ENCODE assay signal across 18 cellular contexts in the genomic region with DNA sequence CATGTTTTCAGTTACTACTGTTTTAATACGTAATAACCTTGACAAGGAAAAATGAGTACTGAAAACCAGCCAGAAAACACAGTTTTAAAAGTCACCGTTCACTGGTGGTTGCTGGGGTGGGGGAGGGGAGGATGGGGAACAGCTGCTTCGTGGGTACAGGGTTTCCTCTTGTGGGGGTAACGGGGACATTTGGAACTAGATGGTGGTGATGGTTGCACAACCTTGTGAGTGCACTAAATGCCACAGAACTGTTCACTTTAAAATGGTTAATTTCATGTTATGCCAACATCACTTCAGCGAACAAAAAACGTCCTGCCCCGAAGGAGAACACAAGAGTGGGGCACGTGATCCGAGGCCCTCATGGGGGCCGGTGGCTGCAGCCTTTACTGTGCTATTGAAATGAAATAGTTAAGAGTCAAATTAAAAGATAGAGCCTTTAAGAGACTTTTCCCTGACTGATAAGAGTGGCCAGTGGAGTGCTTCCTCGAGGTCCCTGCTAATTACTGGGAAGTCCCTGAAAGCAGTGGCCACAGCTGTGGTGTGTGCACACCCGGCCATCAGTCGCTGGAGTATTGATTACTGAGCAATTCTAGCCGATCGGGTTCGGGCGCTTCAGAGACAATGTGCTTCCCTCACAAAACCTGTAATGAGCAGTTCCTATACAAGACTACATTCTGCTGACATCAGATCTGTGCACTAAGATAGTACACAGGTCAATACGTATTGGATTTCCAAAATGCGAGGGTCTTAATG.
"Had no signal": no experiment of that assay in that cellular context is flagged by ENCODE, and none has a peak within 500 bp of the region (broad histone marks: within the 10 kb centered on the region; RNA-seq: fewer than 3 reads in every experiment).

No MANE protein-coding gene starts in this region.

- DNase-seq: activated B cell treated with CpG ODN at 0.5 μM for 24 hours; activated CD4-positive, alpha-beta memory T cell treated with anti-CD3 and anti-CD28 coated beads, Interleukin-2, amount 10 ng/mL, durations not matched to agents 7 days and 5 days; activated CD4-positive, alpha-beta T cell treated with anti-CD3 and anti-CD28 coated beads for 4 hours; activated CD8-positive, alpha-beta memory T cell treated with anti-CD3 and anti-CD28 coated beads, Interleukin-2, amount 10 ng/mL, durations not matched to agents 7 days and 5 days; amniotic stem cell; dermis blood vessel endothelial cell; effector memory CD4-positive, alpha-beta T cell; left cardiac atrium; lower lobe of right lung; nephron progenitor cell; nucleus accumbens; posterior cingulate gyrus; stimulated activated CD4-positive, alpha-beta T cell treated with anti-CD3 and anti-CD28 coated beads, Interleukin-2, amount 100 ng/mL, for 48 hours; trophoblast cell had no signal

- H3K4me2 ChIP-seq: hepatocyte had no signal

- ATAC-seq: activated CD8-positive, alpha-beta memory T cell treated with anti-CD3 and anti-CD28 coated beads, Interleukin-2, amount 10 ng/mL, durations not matched to agents 7 days and 5 days; left cardiac atrium; lower lobe of right lung had no signal

- H3K9me3 ChIP-seq: esophagus muscularis mucosa, lower lobe of right lung had no signal

- H3K4me1 ChIP-seq: esophagus muscularis mucosa, lower lobe of right lung had no signal

- H3K4me3 ChIP-seq: cardiac muscle cell, esophagus muscularis mucosa, hepatocyte, lower lobe of right lung, skin epidermis had no signal

- H3K36me3 ChIP-seq: cardiac muscle cell, esophagus muscularis mucosa, lower lobe of right lung had no signal

- H3K27ac ChIP-seq: cardiac muscle cell, esophagus muscularis mucosa, hepatocyte, lower lobe of right lung, skin epidermis had no signal
